In genomic region chr1:168408531-168409242, GRCh38 we compare ENCODE assay signal across 1 cellular context.
TF ChIP-seq lines count a peak whose summit lies in the region.

No MANE protein-coding gene starts in this region.

TF ChIP-seq in HepG2, 621 proteins besides CTCF, POLR2A, EP300 and RAD21 (continued from another document):
- TF ChIP-seq ZNF761 (CRISPR knock-in tag; conservative IDR thresholded peaks at IDR 0.05): no peak
